1 cellular context compared by ENCODE assay signal in the genomic region with DNA sequence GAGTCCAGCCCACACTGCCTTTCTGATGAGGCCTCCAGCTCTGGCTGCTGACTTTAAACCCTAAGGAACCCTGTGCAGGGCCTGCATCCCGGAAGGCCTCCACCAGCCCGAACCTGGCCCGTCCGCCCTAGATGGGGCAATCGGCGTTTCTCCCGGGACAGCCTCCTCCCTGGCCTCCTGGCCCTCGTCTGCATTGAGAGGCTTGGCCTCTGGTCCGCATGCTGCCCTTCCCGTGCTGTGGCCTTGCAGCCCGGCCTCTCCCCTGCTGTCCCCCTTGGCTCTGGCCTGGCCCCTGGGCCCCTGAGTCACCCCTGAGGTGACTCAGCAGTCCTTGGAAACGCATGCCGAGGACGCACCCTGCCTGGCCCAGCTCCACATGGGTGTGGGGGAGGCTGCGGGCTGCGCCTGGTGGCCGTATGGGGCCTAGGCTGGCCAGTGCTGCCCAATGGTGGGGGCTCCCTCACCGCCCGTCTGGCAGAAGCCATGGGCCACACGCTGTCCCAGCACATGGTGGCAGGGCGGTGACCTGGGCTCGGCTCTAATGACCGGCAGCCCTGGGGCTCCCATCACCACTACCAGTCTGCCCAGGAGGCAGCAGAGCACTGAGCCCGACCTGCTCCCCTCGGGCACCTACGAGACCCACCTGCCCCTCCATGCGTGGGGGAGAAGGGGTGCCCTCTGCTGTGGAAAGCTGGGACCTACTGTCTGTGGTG.
TF ChIP-seq lines count a peak whose summit lies in the region.

No MANE protein-coding gene starts in this region.

TF ChIP-seq in GM12878, 131 proteins besides CTCF, POLR2A, EP300 and RAD21:
- TF ChIP-seq DPF2 (IDR thresholded peaks at IDR 0.05) = 0 out of 2 replicates have a peak, but pooled peaks have one; percentile 0
- no peak for TF ChIP-seq MEF2B (IDR thresholded peaks at IDR 0.05; ENCODE audit: partially characterized antibody, poor library complexity, severe bottlenecking)
- peak; percentile 64; the same call in 1 of the 2 replicates for TF ChIP-seq BACH1 (IDR thresholded peaks at IDR 0.05; ENCODE audit: borderline replicate concordance)
